8 cellular contexts compared by ENCODE assay signal in the genomic region with DNA sequence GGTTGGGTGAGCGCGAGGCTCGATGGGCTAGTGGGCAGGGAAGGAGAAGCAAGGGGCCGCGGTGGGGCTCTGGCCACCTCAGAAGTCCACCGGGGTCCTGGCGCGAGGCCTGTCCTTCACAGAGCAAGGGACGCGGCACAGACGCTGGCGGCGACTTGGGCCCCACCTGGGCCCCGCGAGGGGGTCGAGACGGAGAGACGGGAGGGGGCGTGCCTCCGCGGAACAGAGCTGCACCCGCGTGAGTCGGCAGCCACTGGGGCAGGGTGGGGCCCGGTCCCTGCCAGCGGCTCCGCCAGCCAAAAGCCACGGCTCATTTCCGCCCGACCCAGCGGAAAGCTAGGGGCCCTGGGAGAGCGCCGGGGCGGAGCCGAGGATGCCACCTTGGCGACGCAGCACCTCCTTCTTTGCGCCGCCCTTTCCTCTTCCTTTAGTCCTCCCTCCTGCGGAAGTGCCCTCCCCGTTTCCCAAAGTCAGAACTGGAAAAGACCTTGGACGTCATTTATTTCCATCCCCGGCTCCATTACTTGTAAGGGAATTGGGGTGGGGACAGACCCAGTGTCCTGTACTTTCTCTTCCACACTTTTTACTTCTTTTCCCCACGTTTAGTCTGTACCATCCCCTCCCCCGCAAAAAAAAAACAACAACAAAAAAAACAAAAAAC. TPM values are rescaled to one million over a fixed set of nuclear protein-coding genes. Genes with fewer than 3 reads are reported as not detected.
A peak's percentile ranks its signal among the peaks of the same experiment; 100 is the strongest.
DNase-seq lines count a peak whose midpoint lies in the region; ATAC-seq, FAIRE-seq and TF ChIP-seq lines count a peak whose summit lies in the region.

Gene CUL7 (minus strand): TSS at position 307 of the 661 bp plus-strand sequence. CDS start 1,063 bp downstream, outside the sequence.

- peak within 1 kb of the TSS in 1 of 2 donors; percentile 82 for H3K27ac ChIP-seq in aorta (ENCODE audit: low read depth in 1 of 2, low read length in 2 of 2)

- H3K9me3 ChIP-seq in aorta (ENCODE audit: control insufficient read depth, low read length), result no peaks in the 10 kb centered on the region

- peaks cover 0 to 5% of the 10 kb centered on the region in 2 donors for H3K36me3 ChIP-seq in aorta (ENCODE audit: control insufficient read depth in 1 of 2, insufficient read depth in 2 of 2, low read length in 1 of 2)

- DNase-seq in GM18507 (ENCODE audit: extremely low spot score, insufficient read length, low read depth) (peak; percentile 94), NCI-H2081 (lab: John Stamatoyannopoulos, UW) (peak; percentile 94 to 96), T-helper 9 cell (peak; percentile 80), astrocyte of the cerebellum (ENCODE audit: low read depth) (peak; percentile 80), hepatic stellate cell (ENCODE audit: low spot score) (peak; percentile 99), renal cortical epithelial cell (ENCODE audit: low read depth) (peak; percentile 87), aorta (peak; percentile 96 to 98)

- FAIRE-seq in GM18507 (lab: Jason Lieb, UNC), result peak; percentile 87

- no peaks in the 10 kb centered on the region for H3K4me1 ChIP-seq in aorta (ENCODE audit: control insufficient read depth in 1 of 2, insufficient read depth in 2 of 2, low read length in 2 of 2)

- peak; percentile 90 for ATAC-seq in HG02981 (IDR thresholded peaks at IDR 0.05; ENCODE audit: unreplicated experiment)
- ATAC-seq in aorta (ENCODE audit: low FRiP score), result peak; percentile 94

- 2% methylated on average over 33 to 45 of the region's 45 CpGs for WGBS in aorta, 2 donors

- no peak for TF ChIP-seq CTCF in astrocyte of the cerebellum (IDR thresholded peaks at IDR 0.05; ENCODE audit: low read depth, low read length, missing control alignments)

- in situ Hi-C loops in astrocyte of the cerebellum (cut with HindIII; ENCODE audit: low sequenced_read_pairs), result no loop called here

- intact Hi-C loops in aorta (cut with DNase I), result loop anchor here (2.0 to 5.0 kb wide), 2 partner anchors 39 to 126 kb away; partner anchors contain the start of genes KLHDC3 (in 2 of the 2) and CNPY3 (in 1 of the 2)

- H3K27me3 ChIP-seq in aorta (ENCODE audit: control insufficient read depth in 1 of 2, insufficient read depth in 2 of 2, low read length in 1 of 2), result no peaks in the 10 kb centered on the region

- H3K4me3 ChIP-seq in astrocyte of the cerebellum (ENCODE audit: low read depth, low read length) (peak within 1 kb of the TSS; percentile 85), aorta (ENCODE audit: low read length in 2 of 2) (peak within 1 kb of the TSS; percentile 52 to 61)

RNA-seq across cellular contexts. Expression of gene CUL7, which starts in this region (rescaled TPM):
- total RNA-seq in renal cortical epithelial cell (28.0 and 45.0 TPM in 2 replicates), aorta (10 to 100 TPM; 11.0 to 17.5 TPM)
- polyA plus RNA-seq in aorta, result 10 to 100 TPM in 1 of 2 donors, 1 to 10 TPM in 1; 3.3 to 14.9 TPM
